In the genomic region with DNA sequence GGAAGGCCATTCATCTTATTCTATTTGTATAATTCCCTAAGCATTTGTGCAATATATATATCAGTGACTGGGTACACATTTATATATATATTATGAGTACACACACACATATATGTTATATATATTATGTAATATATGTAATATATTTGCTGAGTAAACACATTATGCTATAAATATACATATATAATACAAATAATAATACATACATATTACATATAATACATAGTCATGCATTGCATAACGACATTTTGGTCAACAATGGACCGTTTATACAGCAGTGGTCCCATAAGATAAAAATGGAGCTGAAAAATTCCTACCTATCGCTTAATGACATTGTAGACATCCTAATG, we compare ENCODE assay signal across 13 cellular contexts. TPM values are rescaled to one million over a fixed set of nuclear protein-coding genes. Genes with fewer than 3 reads are reported as not detected.
DNase-seq lines count a peak whose midpoint lies in the region; TF ChIP-seq lines count a peak whose summit lies in the region.
"Had no signal": no experiment of that assay in that cellular context is flagged by ENCODE, and none has a peak within 500 bp of the region (broad histone marks: within the 10 kb centered on the region; RNA-seq: fewer than 3 reads in every experiment).

No MANE protein-coding gene starts in this region.

- H3K36me3 ChIP-seq in BLaER1 treated with 17β-estradiol and CSF1 and Interleukin-3, amounts not matched to agents 10 nM and 100 nM = no peaks in the 10 kb centered on the region
- no peaks in the 10 kb centered on the region for H3K36me3 ChIP-seq in neutrophil
- no peaks in the 10 kb centered on the region for H3K36me3 ChIP-seq in spleen
- no peaks in the 10 kb centered on the region for H3K36me3 ChIP-seq in effector memory CD4-positive, alpha-beta T cell (ENCODE audit: control insufficient read depth, insufficient read depth, low read length)

- peak overlapping the region in 4 of 11 experiments; percentile 21 to 81 (median 48); a peak in 6 of 22 replicates for H3K4me2 ChIP-seq in BLaER1 treated with 17β-estradiol and CSF1 and Interleukin-3, amounts not matched to agents 10 nM and 100 nM
- H3K4me2 ChIP-seq: A549 had no signal

- H3K27ac ChIP-seq in BLaER1 treated with 17β-estradiol and CSF1 and Interleukin-3, amounts not matched to agents 10 nM and 100 nM = peak overlapping the region in 8 of 11 experiments; percentile 42 to 96 (median 70); a peak in 17 of 22 replicates
- H3K27ac ChIP-seq in HL-60 (replicated peaks) (peak overlapping the region; percentile 87), neutrophil (peak overlapping the region; percentile 93), spleen (peak overlapping the region in 6 of 8 donors; percentile 65 to 89 (median 77))
- H3K27ac ChIP-seq in effector memory CD4-positive, alpha-beta T cell (ENCODE audit: insufficient read depth, low read length, poor library complexity, severe bottlenecking) = no peak overlapping the region
- H3K27ac ChIP-seq: 22Rv1, A549 had no signal

- H3K9ac ChIP-seq in BLaER1 treated with 17β-estradiol and CSF1 and Interleukin-3, amounts not matched to agents 10 nM and 100 nM = peak overlapping the region in 3 of 11 experiments; percentile 12 to 56 (median 25); a peak in 2 of 22 replicates

- no peak for TF ChIP-seq POLR2A in spleen (IDR thresholded peaks at IDR 0.05)

- no peak for TF ChIP-seq CTCF in HL-60 (IDR thresholded peaks at IDR 0.05; ENCODE audit: insufficient read depth, low read length)
- no peak for TF ChIP-seq CTCF in neutrophil (IDR thresholded peaks at IDR 0.05)
- no peak for TF ChIP-seq CTCF in spleen (IDR thresholded peaks at IDR 0.05 in 8 of 11, conservative IDR thresholded peaks at IDR 0.05 in 3 of 11)

- H4K20me1 ChIP-seq in BLaER1 treated with 17β-estradiol and CSF1 and Interleukin-3, amounts not matched to agents 10 nM and 100 nM = no peaks in the 10 kb centered on the region

- intact Hi-C loops in spleen (cut with DNase I; ENCODE audit: low total_unique reads) (no loop called here), head of caudate nucleus (cut with DNase I) (no loop called here)

- DNase-seq in HL-60 (ENCODE audit: low read depth in 1 of 2, low spot score in 1 of 2) (no peak), spleen (no peak), NCI-H345 treated with DMSO at 0.1 percent for 48 hours (lab: John Stamatoyannopoulos, UW; ENCODE audit: unreplicated experiment) (no peak), head of caudate nucleus (no peak)
- no peak for DNase-seq in effector memory CD4-positive, alpha-beta T cell
- DNase-seq: Calu3; CD8-positive, alpha-beta T cell; DMS79 treated with DMSO at 0.1 percent for 48 hours had no signal

- peaks cover 0 to 8% (median 0%) of the 10 kb centered on the region in 11 experiments; a peak in 3 of 22 replicates for H3K9me3 ChIP-seq in BLaER1 treated with 17β-estradiol and CSF1 and Interleukin-3, amounts not matched to agents 10 nM and 100 nM (replicated peaks in 1 of 11)
- H3K9me3 ChIP-seq in neutrophil (no peaks in the 10 kb centered on the region), spleen (no peaks in the 10 kb centered on the region)
- H3K9me3 ChIP-seq in effector memory CD4-positive, alpha-beta T cell (ENCODE audit: control insufficient read depth, low read length) = no peaks in the 10 kb centered on the region
- H3K9me3 ChIP-seq: A549, Caco-2 had no signal

- H3K27me3 ChIP-seq in BLaER1 treated with 17β-estradiol and CSF1 and Interleukin-3, amounts not matched to agents 10 nM and 100 nM = no peaks in the 10 kb centered on the region
- no peaks in the 10 kb centered on the region for H3K27me3 ChIP-seq in HL-60 (ENCODE audit: insufficient read depth, poor library complexity, severe bottlenecking)
- no peaks in the 10 kb centered on the region for H3K27me3 ChIP-seq in neutrophil
- H3K27me3 ChIP-seq in spleen (replicated peaks in 1 of 7) = no peaks in the 10 kb centered on the region
- no peaks in the 10 kb centered on the region for H3K27me3 ChIP-seq in effector memory CD4-positive, alpha-beta T cell (replicated peaks; ENCODE audit: control insufficient read depth, insufficient read depth, low read length, poor library complexity, severe bottlenecking)

- WGBS in spleen, 5 donors = 66 to 91% (median 75%) methylated on average over 3 of the region's 3 CpGs

- peaks cover 0 to 81% (median 10%) of the 10 kb centered on the region in 10 experiments; a peak in 11 of 20 replicates for H3K4me1 ChIP-seq in BLaER1 treated with 17β-estradiol and CSF1 and Interleukin-3, amounts not matched to agents 10 nM and 100 nM
- H3K4me1 ChIP-seq in neutrophil (ENCODE audit: control insufficient read depth in 1 of 2, insufficient read depth in 1 of 2, low read depth in 1 of 2, low read length in 1 of 2) (peaks cover 70 to 73% of the 10 kb centered on the region in 2 experiments), spleen (peaks cover 0 to 36% (median 3%) of the 10 kb centered on the region in 6 donors)
- H3K4me1 ChIP-seq in effector memory CD4-positive, alpha-beta T cell (ENCODE audit: control insufficient read depth, insufficient read depth, low read length, poor library complexity, severe bottlenecking) = no peaks in the 10 kb centered on the region
- H3K4me1 ChIP-seq: A549, Caco-2 had no signal

- no peak overlapping the region for H3K4me3 ChIP-seq in BLaER1 treated with 17β-estradiol and CSF1 and Interleukin-3, amounts not matched to agents 10 nM and 100 nM
- no peak overlapping the region for H3K4me3 ChIP-seq in HL-60 (replicated peaks; ENCODE audit: insufficient read depth, low read length)
- H3K4me3 ChIP-seq in neutrophil (ENCODE audit: low read depth in 1 of 2, low read length in 1 of 2) = peak overlapping the region in 1 of 2 experiments; percentile 12
- H3K4me3 ChIP-seq in spleen = peak overlapping the region in 1 of 8 donors; percentile 18
- no peak overlapping the region for H3K4me3 ChIP-seq in effector memory CD4-positive, alpha-beta T cell (ENCODE audit: insufficient read depth, low read depth, low read length, poor library complexity, severe bottlenecking)
- H3K4me3 ChIP-seq: A549 had no signal

RNA-seq across cellular contexts. Expression of a gene that starts 11.4 kb away (rescaled TPM):
- total RNA-seq in spleen = 10 to 100 TPM in 2 of 7 donors, 1 to 10 TPM in 5; 6.7 to 19.8 (median 9.2) TPM
- polyA plus RNA-seq in spleen = 1 to 10 TPM; 1.2 to 2.4 (median 1.4) TPM
